5 cellular contexts compared by ENCODE assay signal in the genomic region with DNA sequence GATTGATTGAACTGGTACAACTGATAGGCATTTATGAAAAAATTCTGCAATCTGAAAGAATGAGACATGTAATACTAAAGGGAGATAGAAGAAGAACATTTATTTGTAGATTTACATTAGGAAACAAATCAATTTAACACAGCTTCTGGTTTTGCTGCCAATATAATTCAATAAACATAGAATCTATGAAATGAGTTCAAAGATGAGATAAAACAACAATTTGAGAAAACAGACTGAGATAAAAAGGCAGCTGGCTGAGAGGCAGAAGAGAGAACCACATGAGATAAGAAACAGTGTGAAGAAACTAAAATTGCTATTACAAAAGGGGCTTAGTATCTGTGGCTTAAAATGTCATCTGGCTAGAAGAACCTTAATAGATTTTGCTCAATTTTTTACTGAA.
"Had no signal": no experiment of that assay in that cellular context is flagged by ENCODE, and none has a peak within 500 bp of the region (broad histone marks: within the 10 kb centered on the region; RNA-seq: fewer than 3 reads in every experiment).

No MANE protein-coding gene starts in this region.

- ATAC-seq: GM23338, HepG2 had no signal

- DNase-seq: H9, HCEC 1CT, KBM-7 had no signal
